ENCODE assay signal across 21 cellular contexts in genomic region chr20:61701401-61701800, GRCh38.
DNase-seq lines count a peak whose midpoint lies in the region; ATAC-seq, FAIRE-seq and TF ChIP-seq lines count a peak whose summit lies in the region.
"Had no signal": no experiment of that assay in that cellular context is flagged by ENCODE, and none has a peak within 500 bp of the region (broad histone marks: within the 10 kb centered on the region; RNA-seq: fewer than 3 reads in every experiment).

No MANE protein-coding gene starts in this region.

- peak; percentile 66 for FAIRE-seq in HTR-8/SVneo (lab: Jason Lieb, UNC)
- no peak for FAIRE-seq in kidney (lab: Jason Lieb, UNC)
- FAIRE-seq: A549, D721Med, G401.6, GM12891, GM19239 had no signal

- H3K9me3 ChIP-seq in kidney (ENCODE audit: control insufficient read depth in 1 of 2, low read length in 2 of 2): no peaks in the 10 kb centered on the region
- H3K9me3 ChIP-seq: A549; BLaER1 treated with 17β-estradiol and CSF1 and Interleukin-3, amounts not matched to agents 10 nM and 100 nM; Caco-2 had no signal

- DNase-seq in Right ventricle myocardium inferior (ENCODE audit: missing footprints) (peak; percentile 32), cardiac septum (ENCODE audit: low spot score) (no peak), HTR-8/SVneo (ENCODE audit: insufficient read length, low spot score) (no peak), kidney (peak; percentile 46)
- DNase-seq: AML-193; Caco-2; Calu3; CD4-positive, alpha-beta T cell; CD8-positive, alpha-beta T cell; DMS79 treated with DMSO at 0.1 percent for 48 hours; GF-D8 had no signal

- H3K27ac ChIP-seq in kidney (ENCODE audit: low read depth in 2 of 2, low read length in 2 of 2): no peak overlapping the region
- H3K27ac ChIP-seq: 22Rv1; A549; BLaER1 treated with 17β-estradiol and CSF1 and Interleukin-3, amounts not matched to agents 10 nM and 100 nM; C4-2B had no signal

- intact Hi-C loops in Right ventricle myocardium inferior (cut with DNase I): no loop called here
- intact Hi-C loops in cardiac septum (cut with DNase I): no loop called here
- intact Hi-C loops in kidney (cut with DNase I): no loop called here

- H3K4me3 ChIP-seq in kidney (ENCODE audit: low read length in 2 of 2): no peak overlapping the region
- H3K4me3 ChIP-seq: A549; BLaER1 treated with 17β-estradiol and CSF1 and Interleukin-3, amounts not matched to agents 10 nM and 100 nM had no signal

- ATAC-seq in Right ventricle myocardium inferior: no peak
- ATAC-seq in HG03095 (IDR thresholded peaks at IDR 0.05; ENCODE audit: unreplicated experiment): no peak
- no peak for ATAC-seq in HG03108 (IDR thresholded peaks at IDR 0.05; ENCODE audit: unreplicated experiment)
- ATAC-seq: A549; CD8-positive, alpha-beta T cell had no signal

- no peaks in the 10 kb centered on the region for H3K36me3 ChIP-seq in kidney (ENCODE audit: control insufficient read depth in 1 of 2, insufficient read depth in 2 of 2, low read length in 2 of 2)
- H3K36me3 ChIP-seq: BLaER1 treated with 17β-estradiol and CSF1 and Interleukin-3, amounts not matched to agents 10 nM and 100 nM had no signal

- H3K4me1 ChIP-seq in kidney (ENCODE audit: control insufficient read depth in 1 of 2, insufficient read depth in 1 of 2, low read depth in 1 of 2, low read length in 2 of 2): no peaks in the 10 kb centered on the region
- H3K4me1 ChIP-seq: A549, Caco-2 had no signal

- no peak for TF ChIP-seq CTCF in kidney (IDR thresholded peaks at IDR 0.05; ENCODE audit: borderline replicate concordance, extremely low read depth, insufficient read depth)

- no peak overlapping the region for H3K9ac ChIP-seq in kidney (ENCODE audit: low read length in 2 of 2)
- H3K9ac ChIP-seq: BLaER1 treated with 17β-estradiol and CSF1 and Interleukin-3, amounts not matched to agents 10 nM and 100 nM had no signal

Comparison
In these comparisons a context has a peak if more than half of its experiments do, and no peak if none do; other contexts are left out.
1. DNase-seq: peak in Right ventricle myocardium inferior (single experiment) and kidney (single experiment); none in cardiac septum (single experiment) and HTR-8/SVneo (single experiment).